In the genomic region with DNA sequence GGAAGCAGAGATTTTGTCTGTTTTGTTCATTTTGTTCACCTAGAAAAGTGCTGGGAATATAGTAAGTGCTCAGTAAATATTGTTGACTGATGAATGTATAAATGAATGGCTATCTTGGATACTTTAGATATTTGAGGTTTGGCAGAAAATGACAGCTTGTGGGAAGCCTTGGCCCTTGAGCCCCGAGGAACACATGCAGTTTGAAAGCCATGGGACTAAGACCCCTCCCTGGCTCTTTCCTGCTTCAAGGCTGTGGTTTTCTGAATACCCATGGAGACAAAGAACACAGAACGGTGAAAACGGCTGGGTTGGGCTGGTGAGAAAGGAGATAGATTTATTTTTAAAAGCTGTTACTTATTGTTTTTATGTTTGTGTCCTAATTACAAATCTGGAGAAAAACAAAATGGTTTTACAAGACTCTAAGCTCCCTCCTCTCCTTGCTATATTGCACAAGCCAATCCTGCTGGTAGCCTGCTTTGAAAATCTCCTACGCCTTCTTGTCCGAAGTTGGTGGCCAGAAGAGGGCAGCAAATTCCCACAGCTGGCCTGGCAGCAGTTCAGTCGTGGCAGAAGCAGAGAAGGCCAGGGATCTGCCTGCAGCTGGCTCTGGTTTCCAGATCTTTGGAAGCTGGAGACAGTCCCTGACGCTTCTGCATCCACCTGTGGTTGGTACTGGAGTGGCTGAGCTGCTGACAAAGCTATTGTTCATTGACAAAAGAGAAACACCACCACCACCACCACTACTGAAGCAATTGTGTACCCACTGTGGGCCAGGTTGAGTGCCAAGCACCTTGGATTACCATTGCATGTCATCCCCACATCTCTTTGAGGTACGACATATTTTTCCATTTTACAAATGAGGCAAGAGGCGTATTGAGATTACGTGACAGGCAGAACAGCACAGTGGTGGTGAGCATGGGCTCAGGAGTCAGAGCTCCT, we compare ENCODE assay signal across 7 cellular contexts.
DNase-seq lines count a peak whose midpoint lies in the region; TF ChIP-seq lines count a peak whose summit lies in the region.

No MANE protein-coding gene starts in this region.

- TF ChIP-seq CTCF in GM12874 (IDR thresholded peaks at IDR 0.05; ENCODE audit: insufficient read depth, low read depth, low read length): peak; percentile 71

- DNase-seq in NCI-H187 treated with DMSO at 0.1 percent for 48 hours (lab: John Stamatoyannopoulos, UW) (peak; percentile 39), T-helper 2 cell (peak in 3 of 5 experiments; percentile 14 to 36 (median 35)), T47D (ENCODE audit: low read depth in 1 of 2, low spot score in 1 of 2) (peak; percentile 89 to 94), iPS-NIHi7 (ENCODE audit: extremely low spot score) (peak; percentile 92), T-helper 9 cell (no peak)
- DNase-seq in stimulated activated CD4-positive, alpha-beta T cell treated with anti-CD3 and anti-CD28 coated beads, Interleukin-12 subunit alpha, Interleukin-12 subunit beta, amount 100 ng/mL, for 24 hours (ENCODE audit: low read depth in 2 of 2): peak; percentile 21 to 49

- in situ Hi-C loops in T47D (cut with HindIII; ENCODE audit: low pct_unique_long_range_greater_than_20kb, low sequenced_read_pairs): no loop called here
